Comparison of ENCODE assay signal across 8 cellular contexts in genomic region chr1:205449750-205450443, GRCh38. TPM values are rescaled to one million over a fixed set of nuclear protein-coding genes. Genes with fewer than 3 reads are reported as not detected.
DNase-seq lines count a peak whose midpoint lies in the region; ATAC-seq, FAIRE-seq and TF ChIP-seq lines count a peak whose summit lies in the region.
"Had no signal": no experiment of that assay in that cellular context is flagged by ENCODE, and none has a peak within 500 bp of the region (broad histone marks: within the 10 kb centered on the region; RNA-seq: fewer than 3 reads in every experiment).

No MANE protein-coding gene starts in this region.

- no peak overlapping the region for H3K9ac ChIP-seq in endodermal cell (ENCODE audit: extremely low read depth, low read length, poor library complexity, severe bottlenecking)

- H3K27me3 Mint-ChIP-seq in GM23338 (ENCODE audit: insufficient read depth, low read depth, poor library complexity) (peaks cover 35% of the 10 kb centered on the region), endodermal cell (ENCODE audit: insufficient read depth) (no peaks in the 10 kb centered on the region)

- H3K9me3 ChIP-seq in endodermal cell (ENCODE audit: control insufficient read depth, low read length): no peaks in the 10 kb centered on the region
- H3K9me3 ChIP-seq in small intestine (ENCODE audit: control insufficient read depth, low read depth): no peaks in the 10 kb centered on the region

- H3F3A ChIP-seq in GM23338 (replicated peaks; ENCODE audit: low read depth): peaks cover 39% of the 10 kb centered on the region

- peaks cover 7% of the 10 kb centered on the region; the same call in 1 of the 2 replicates for H4K20me1 ChIP-seq in GM23338 (replicated peaks; ENCODE audit: insufficient read depth)

- peaks cover 37% of the 10 kb centered on the region for H3K27me3 ChIP-seq in GM23338 (ENCODE audit: insufficient read depth)
- no peaks in the 10 kb centered on the region for H3K27me3 ChIP-seq in endodermal cell (ENCODE audit: control insufficient read depth, insufficient read depth, low read length, poor library complexity, severe bottlenecking)
- H3K27me3 ChIP-seq in small intestine (ENCODE audit: control insufficient read depth in 2 of 2, insufficient read depth in 2 of 2, low read length in 2 of 2): peaks cover 2 to 20% of the 10 kb centered on the region in 2 donors

- peak overlapping the region; percentile 80 for H3K4me3 Mint-ChIP-seq in GM23338
- peak overlapping the region; percentile 64 for H3K4me3 Mint-ChIP-seq in endodermal cell

- H3K4me3 ChIP-seq in GM23338: peak overlapping the region; percentile 53
- H3K4me3 ChIP-seq in endodermal cell (ENCODE audit: low read length): peak overlapping the region; percentile 76
- peak overlapping the region in 1 of 2 donors; percentile 52 for H3K4me3 ChIP-seq in small intestine (ENCODE audit: low read depth in 1 of 2, low read length in 2 of 2)

- H3K9me3 Mint-ChIP-seq in GM23338 (no peaks in the 10 kb centered on the region; the same call in 2 of the 3 replicates), endodermal cell (no peaks in the 10 kb centered on the region)

- H3K36me3 ChIP-seq in GM23338 (ENCODE audit: insufficient read depth): no peaks in the 10 kb centered on the region
- peaks cover 7% of the 10 kb centered on the region for H3K36me3 ChIP-seq in endodermal cell (ENCODE audit: control insufficient read depth, insufficient read depth, low read length)
- H3K36me3 ChIP-seq in small intestine (ENCODE audit: control insufficient read depth in 2 of 2, insufficient read depth in 2 of 2, low read length in 2 of 2): no peaks in the 10 kb centered on the region

- H3K4me1 ChIP-seq in GM23338 (ENCODE audit: insufficient read depth) (peaks cover 85% of the 10 kb centered on the region), endodermal cell (ENCODE audit: control insufficient read depth, insufficient read depth, low read length) (peaks cover 47% of the 10 kb centered on the region), small intestine (ENCODE audit: control insufficient read depth in 2 of 2, insufficient read depth in 1 of 2, low read depth in 1 of 2, low read length in 1 of 2) (peaks cover 0 to 6% of the 10 kb centered on the region in 2 donors)

- peak overlapping the region; percentile 95 for H3K27ac Mint-ChIP-seq in GM23338
- H3K27ac Mint-ChIP-seq in endodermal cell: peak overlapping the region; percentile 97

- H3K79me2 ChIP-seq in GM23338 (replicated peaks; ENCODE audit: insufficient read depth): peaks cover 4% of the 10 kb centered on the region; the same call in 1 of the 2 replicates

- peak overlapping the region; percentile 91 for H3K4me2 ChIP-seq in GM23338

- no peaks in the 10 kb centered on the region for H3K9me2 ChIP-seq in GM23338 (ENCODE audit: insufficient read depth)

- DNase-seq in GM23338 (ENCODE audit: low spot score) (peak; percentile 82), RCC 7860 (ENCODE audit: low spot score) (peak; percentile 94), endodermal cell (peak; percentile 95), small intestine (peak; percentile 89), NCI-H1436 treated with DMSO at 0.1 percent for 48 hours (lab: John Stamatoyannopoulos, UW) (no peak), amygdala (lab: John Stamatoyannopoulos, UW) (no peak), dermis blood vessel endothelial cell (no peak)

- WGBS in endodermal cell (ENCODE audit: insufficient coverage in 1 of 2, insufficient read length in 1 of 2), 2 experiments: 10 to 21% methylated on average over 4 to 16 of the region's 18 CpGs
- WGBS in small intestine, 3 donors: 9 to 23% (median 13%) methylated on average over 13 to 18 of the region's 18 CpGs

- peaks cover 42% of the 10 kb centered on the region for H3K36me3 Mint-ChIP-seq in GM23338 (ENCODE audit: low read depth)
- H3K36me3 Mint-ChIP-seq in endodermal cell (ENCODE audit: low read depth): peaks cover 13% of the 10 kb centered on the region

- H3K27ac ChIP-seq in GM23338 (ENCODE audit: low read depth): no peak overlapping the region
- peak overlapping the region; percentile 83 for H3K27ac ChIP-seq in endodermal cell (ENCODE audit: low read depth, low read length)
- peak overlapping the region; percentile 79 to 83 for H3K27ac ChIP-seq in small intestine (ENCODE audit: low read depth in 1 of 2, low read length in 1 of 2)

- peak; percentile 11 for ATAC-seq in GM23338

- H2AFZ ChIP-seq in GM23338: no peak overlapping the region

- H3K4me1 Mint-ChIP-seq in GM23338: peaks cover 91% of the 10 kb centered on the region
- H3K4me1 Mint-ChIP-seq in endodermal cell: peaks cover 72% of the 10 kb centered on the region

- FAIRE-seq in RCC 7860 (lab: Jason Lieb, UNC): no peak
- FAIRE-seq in small intestine (lab: Jason Lieb, UNC): no peak
- FAIRE-seq: islet of Langerhans had no signal

- no peak for TF ChIP-seq CTCF in GM23338 (conservative IDR thresholded peaks at IDR 0.05; ENCODE audit: low read depth in 2 of 2)
- peak; percentile 53 for TF ChIP-seq CTCF in endodermal cell (conservative IDR thresholded peaks at IDR 0.05)

TF ChIP-seq in GM23338, 12 proteins besides CTCF, POLR2A, EP300 and RAD21 (continues in another document):
- no peak for TF ChIP-seq STAT1 (IDR thresholded peaks at IDR 0.05; ENCODE audit: unreplicated experiment)
- TF ChIP-seq EZH2 (IDR thresholded peaks at IDR 0.05; ENCODE audit: low read depth, unreplicated experiment): no peak
- no peak for TF ChIP-seq POLR2AphosphoS5 (IDR thresholded peaks at IDR 0.05; ENCODE audit: low read depth)

RNA-seq across cellular contexts. Expression of gene BLACAT1, which starts 5.9 kb away (rescaled TPM):
- 5.6 and 6.2 TPM in 2 replicates for total RNA-seq in GM23338 (2014; rRNA removed; shearing (Covaris generic))
- polyA plus RNA-seq in GM23338 (2016; fragmentation: Nextera tagmentation; extraction: Ambion mirVana) (1.5 and 1.6 TPM in 2 replicates), small intestine (under 1 TPM in 2 of 3 donors, not detected in 1; 0.22 to 0.30 TPM)
- total RNA-seq in endodermal cell (1 to 10 TPM; 7.4 to 7.6 TPM), dermis blood vessel endothelial cell (0.19 TPM in 1 of 2 replicates, not detected in the other)
- polyA plus RNA-seq in endodermal cell (2013, experiment 1 of 2): 9.3 TPM
- 9.8 TPM for polyA plus RNA-seq in endodermal cell (2013, experiment 2 of 2)

RNA-seq across cellular contexts. Expression of gene LEMD1, which starts 28.0 kb away (rescaled TPM):
- total RNA-seq in GM23338 (2014; rRNA removed; shearing (Covaris generic)): 10.7 and 14.7 TPM in 2 replicates
- 3.7 and 4.7 TPM in 2 replicates for polyA plus RNA-seq in GM23338 (2016; fragmentation: Nextera tagmentation; extraction: Ambion mirVana)
- total RNA-seq in endodermal cell: 10 to 100 TPM; 13.5 to 16.7 TPM
- 20.5 TPM for polyA plus RNA-seq in endodermal cell (2013, experiment 1 of 2)
- 20.2 TPM for polyA plus RNA-seq in endodermal cell (2013, experiment 2 of 2)
- polyA plus RNA-seq in small intestine: 1 to 10 TPM in 2 of 3 donors, under 1 TPM in 1; 0.34 to 3.8 (median 1.1) TPM
- not detected in 2 replicates for total RNA-seq in dermis blood vessel endothelial cell

RNA-seq across cellular contexts. Expression of gene CDK18, which starts 54.6 kb away (rescaled TPM):
- total RNA-seq in GM23338 (2014; rRNA removed; shearing (Covaris generic)): 34.3 and 46.5 TPM in 2 replicates
- 17.3 and 21.1 TPM in 2 replicates for polyA plus RNA-seq in GM23338 (2016; fragmentation: Nextera tagmentation; extraction: Ambion mirVana)
- total RNA-seq in endodermal cell: 10 to 100 TPM; 58.1 to 88.7 TPM
- 24.4 TPM for polyA plus RNA-seq in endodermal cell (2013, experiment 1 of 2)
- polyA plus RNA-seq in endodermal cell (2013, experiment 2 of 2): 22.7 TPM
- 10 to 100 TPM; 32.7 to 62.4 (median 43.8) TPM for polyA plus RNA-seq in small intestine
- 0.65 and 1.7 TPM in 2 replicates for total RNA-seq in dermis blood vessel endothelial cell

Comparison
In these comparisons a context has a peak if more than half of its experiments do, and no peak if none do; other contexts are left out.
1. DNase-seq: peak in GM23338 (single experiment), RCC 7860 (single experiment), endodermal cell (single experiment) and small intestine (single experiment); none in NCI-H1436 treated with DMSO at 0.1 percent for 48 hours (single experiment), amygdala (0 of 56) and dermis blood vessel endothelial cell (single experiment).
2. RNA of gene LEMD1, which starts 28.0 kb away (total RNA-seq): 13.5 to 16.7 TPM in endodermal cell and 10.7 to 14.7 TPM in GM23338; not detected in dermis blood vessel endothelial cell; every median in the first group is over 10 times any median in the second.
3. RNA of gene CDK18, which starts 54.6 kb away (total RNA-seq): 58.1 to 88.7 TPM in endodermal cell and 34.3 to 46.5 TPM in GM23338; 0.65 to 1.7 TPM in dermis blood vessel endothelial cell; every median in the first group is over 10 times any median in the second.